8 cellular contexts compared by ENCODE assay signal in the genomic region with DNA sequence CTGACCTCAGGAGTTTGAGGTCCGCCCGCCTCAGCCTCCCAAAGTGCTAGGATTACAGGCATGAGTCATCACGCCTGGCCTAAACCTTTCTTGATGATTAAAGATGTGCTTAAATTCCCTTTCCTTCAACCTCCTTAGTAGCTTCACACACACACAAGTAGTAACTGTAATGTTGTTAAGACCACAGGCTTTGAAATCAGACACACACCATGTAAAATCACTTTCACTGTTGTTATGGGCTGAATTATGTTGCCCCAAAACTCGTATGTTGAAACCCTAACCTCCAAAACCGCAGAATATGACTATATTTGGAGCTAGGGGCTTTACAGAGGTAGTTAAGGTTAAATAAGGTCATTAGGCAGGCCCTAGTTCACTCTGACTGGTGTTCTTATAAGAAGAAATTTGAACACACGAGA.
DNase-seq lines count a peak whose midpoint lies in the region; ATAC-seq and FAIRE-seq lines count a peak whose summit lies in the region.

No MANE protein-coding gene starts in this region.

- FAIRE-seq in GM19239 (lab: Jason Lieb, UNC), result peak; percentile 14

- intact Hi-C loops in Right ventricle myocardium inferior (cut with DNase I), result no loop called here

- peak; percentile 55 for DNase-seq in A172 (ENCODE audit: low spot score)
- DNase-seq in GM19239 (ENCODE audit: insufficient read length, low spot score), result no peak
- DNase-seq in RPMI7951 (ENCODE audit: low read depth), result peak; percentile 50
- DNase-seq in ecto neural progenitor cell (ENCODE audit: low spot score), result no peak
- no peak for DNase-seq in NCI-H345 treated with DMSO at 0.1 percent for 48 hours (lab: John Stamatoyannopoulos, UW; ENCODE audit: unreplicated experiment)
- no peak for DNase-seq in stimulated activated CD4-positive, alpha-beta T cell treated with anti-CD3 and anti-CD28 coated beads, Interleukin-2, amount 100 ng/mL, for 48 hours
- DNase-seq in Right ventricle myocardium inferior (ENCODE audit: missing footprints), result no peak

- ATAC-seq in HG03066 (IDR thresholded peaks at IDR 0.05; ENCODE audit: low read depth, unreplicated experiment), result peak; percentile 69
- no peak for ATAC-seq in Right ventricle myocardium inferior

Comparison
In these comparisons a context has a peak if more than half of its experiments do, and no peak if none do; other contexts are left out.
1. DNase-seq: peak in A172 (single experiment) and RPMI7951 (single experiment); none in GM19239 (single experiment), ecto neural progenitor cell (single experiment), NCI-H345 treated with DMSO at 0.1 percent for 48 hours (single experiment), stimulated activated CD4-positive, alpha-beta T cell treated with anti-CD3 and anti-CD28 coated beads, Interleukin-2, amount 100 ng/mL, for 48 hours (0 of 2) and Right ventricle myocardium inferior (single experiment).